ENCODE assay signal across 21 cellular contexts in the genomic region with DNA sequence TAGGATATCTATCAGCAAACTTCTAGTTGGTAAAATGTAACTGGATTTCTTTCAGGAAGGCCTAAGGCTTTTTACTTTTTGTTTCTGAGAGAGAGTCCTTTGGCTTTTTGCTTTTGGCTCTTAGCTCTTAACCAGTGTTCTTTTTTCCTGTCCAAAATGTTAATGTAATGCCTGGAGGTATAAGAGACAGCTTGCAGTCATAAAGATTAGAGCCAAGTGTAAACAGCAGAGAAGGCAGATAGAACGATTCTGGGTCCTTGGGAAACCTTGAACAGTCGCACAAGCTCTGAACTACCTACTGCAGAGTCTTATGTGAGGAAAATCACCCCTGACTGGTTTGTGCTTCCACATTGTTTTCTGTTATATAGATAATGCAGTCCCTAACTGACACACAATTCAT.
A peak's percentile ranks its signal among the peaks of the same experiment; 100 is the strongest.
DNase-seq lines count a peak whose midpoint lies in the region; ATAC-seq, FAIRE-seq and TF ChIP-seq lines count a peak whose summit lies in the region.
"Had no signal": no experiment of that assay in that cellular context is flagged by ENCODE, and none has a peak within 500 bp of the region (broad histone marks: within the 10 kb centered on the region; RNA-seq: fewer than 3 reads in every experiment).

No MANE protein-coding gene starts in this region.

- no peak for TF ChIP-seq EP300 in HepG2 (IDR thresholded peaks at IDR 0.05; ENCODE audit: low read depth in 2 of 2, low read length in 2 of 2)
- no peak for TF ChIP-seq EP300 in HepG2 (CRISPR knock-in tag; IDR thresholded peaks at IDR 0.05; ENCODE audit: borderline replicate concordance)

- intact Hi-C loops in HepG2 (cut with micrococcal nuclease; ENCODE audit: unreplicated experiment) (no loop called here), right lobe of liver (cut with DNase I) (no loop called here)

- 10% methylated on average over 2 of the region's 2 CpGs for WGBS in HepG2 (ENCODE audit: low lambda C conversion rate)
- 44% methylated on average over 2 of the region's 2 CpGs for WGBS in right lobe of liver (ENCODE audit: insufficient coverage, low coverage, low lambda C conversion rate, missing lambda C conversion rate)

- ATAC-seq in HepG2 (no peak), right lobe of liver (no peak)
- ATAC-seq: GM12878 had no signal

- H3K27me3 Mint-ChIP-seq in neural crest cell (ENCODE audit: low read depth) (no peaks in the 10 kb centered on the region), type B pancreatic cell (no peaks in the 10 kb centered on the region)
- H3K27me3 Mint-ChIP-seq: CD8-positive, alpha-beta memory T cell had no signal

- CTCF ChIA-PET in HepG2 (lab: Yijun Ruan, JAX; ENCODE audit: low intra/inter-chr PET ratio, low total read pairs) = no interaction called here

- H3K4me1 Mint-ChIP-seq in neural crest cell = no peaks in the 10 kb centered on the region
- no peaks in the 10 kb centered on the region for H3K4me1 Mint-ChIP-seq in type B pancreatic cell (ENCODE audit: unreplicated experiment)
- H3K4me1 Mint-ChIP-seq: CD8-positive, alpha-beta memory T cell had no signal

- H3K4me3 Mint-ChIP-seq in neural crest cell (no peak overlapping the region), type B pancreatic cell (no peak overlapping the region)
- H3K4me3 Mint-ChIP-seq: CD8-positive, alpha-beta memory T cell had no signal

- H3K27ac Mint-ChIP-seq in neural crest cell (ENCODE audit: unreplicated experiment) (peak overlapping the region; percentile 4), type B pancreatic cell (no peak overlapping the region)
- H3K27ac Mint-ChIP-seq: CD8-positive, alpha-beta memory T cell had no signal

- H3K79me2 ChIP-seq in HepG2 (ENCODE audit: insufficient read depth, low read length) = no peaks in the 10 kb centered on the region

- H3K4me2 ChIP-seq in HepG2 (ENCODE audit: low read depth, low read length) = no peak overlapping the region
- H3K4me2 ChIP-seq: SK-N-SH had no signal

- H3K9ac ChIP-seq in HepG2 (ENCODE audit: insufficient read depth, low read depth, low read length) = no peak overlapping the region
- H3K9ac ChIP-seq: SK-N-SH had no signal

- H3K27me3 ChIP-seq in HepG2 (ENCODE audit: control insufficient read depth in 1 of 2, insufficient read depth in 2 of 2, low read length in 2 of 2) (no peaks in the 10 kb centered on the region; a peak in 1 of 5 replicates), right lobe of liver (no peaks in the 10 kb centered on the region)

- POLR2A ChIA-PET in HepG2 (lab: Yijun Ruan, JAX) = no interaction called here

- in situ Hi-C loops in HepG2 (cut with HindIII; ENCODE audit: extremely low pct_ligation_motif_present, low pct_unique_long_range_greater_than_20kb) = no loop called here

- BruUV-seq in HepG2 (replicated peaks; lab: Mats Ljungman, UMichigan) = no TSS peak

- no peaks in the 10 kb centered on the region for H4K20me1 ChIP-seq in HepG2 (ENCODE audit: insufficient read depth, low read length)

- no peaks in the 10 kb centered on the region for H3K9me3 ChIP-seq in HepG2 (ENCODE audit: low read length)
- H3K9me3 ChIP-seq in right lobe of liver = no peaks in the 10 kb centered on the region
- H3K9me3 ChIP-seq: SK-N-SH had no signal

- TF ChIP-seq CTCF in HepG2 (CRISPR knock-in tag; IDR thresholded peaks at IDR 0.05) (no peak), right lobe of liver (IDR thresholded peaks at IDR 0.05) (no peak), neural crest cell (conservative IDR thresholded peaks at IDR 0.05) (no peak), type B pancreatic cell (conservative IDR thresholded peaks at IDR 0.05) (no peak)

- H3K27ac ChIP-seq in HepG2 (ENCODE audit: extremely low read length, insufficient read depth, low read length) (no peak overlapping the region), right lobe of liver (no peak overlapping the region)
- H3K27ac ChIP-seq: C4-2B, RWPE1 had no signal

- H3K9me3 Mint-ChIP-seq in neural crest cell (peaks cover 6% of the 10 kb centered on the region), type B pancreatic cell (peaks cover 5% of the 10 kb centered on the region)

- FAIRE-seq in HepG2 (lab: Jason Lieb, UNC) = no peak
- FAIRE-seq: GM12878 had no signal

- no peak for DNase-seq in HepG2 (ENCODE audit: low spot score)
- no peak for DNase-seq in right lobe of liver
- DNase-seq in cerebellar cortex (ENCODE audit: low spot score) = peak; percentile 1
- no peak for DNase-seq in neural crest cell (ENCODE audit: low read depth, low spot score)
- DNase-seq in activated gamma-delta T cell (lab: John Stamatoyannopoulos, UW) = no peak
- no peak for DNase-seq in type B pancreatic cell (ENCODE audit: extremely low spot score, unreplicated experiment)
- no peak for DNase-seq in DMS153 treated with DMSO at 0.1 percent for 48 hours (lab: John Stamatoyannopoulos, UW; ENCODE audit: unreplicated experiment)
- DNase-seq: 8988T; AML-193; CD8-positive, alpha-beta memory T cell; DMS79; H7; NCI-H1092; NCI-H1436; NCI-H187 treated with DMSO at 0.1 percent for 48 hours; NCI-H2107; SHP77 treated with DMSO at 0.1 percent for 48 hours; SK-N-SH had no signal

- H3K36me3 ChIP-seq in HepG2 (replicated peaks in 1 of 2; ENCODE audit: control insufficient read depth in 1 of 2, insufficient read depth in 2 of 2, low read length in 2 of 2) (no peaks in the 10 kb centered on the region), right lobe of liver (no peaks in the 10 kb centered on the region)

- H2AFZ ChIP-seq in HepG2 (ENCODE audit: low read length) = no peak overlapping the region

- TF ChIP-seq RAD21 in HepG2 (CRISPR knock-in tag; IDR thresholded peaks at IDR 0.05) = no peak

- TF ChIP-seq POLR2A in HepG2 (IDR thresholded peaks at IDR 0.05; ENCODE audit: insufficient read depth in 1 of 2, low read depth in 2 of 2, low read length in 2 of 2) (no peak), right lobe of liver (IDR thresholded peaks at IDR 0.05) (no peak)

- H3K4me1 ChIP-seq in HepG2 (ENCODE audit: insufficient read depth, low read length) (no peaks in the 10 kb centered on the region), right lobe of liver (no peaks in the 10 kb centered on the region)

- H3K36me3 Mint-ChIP-seq in neural crest cell (ENCODE audit: low read depth) (no peaks in the 10 kb centered on the region), type B pancreatic cell (no peaks in the 10 kb centered on the region)
- H3K36me3 Mint-ChIP-seq: CD8-positive, alpha-beta memory T cell had no signal

- H3K4me3 ChIP-seq in HepG2 (replicated peaks in 1 of 3; ENCODE audit: insufficient read depth in 1 of 3, low read depth in 2 of 3, low read length in 3 of 3) = no peak overlapping the region
- no peak overlapping the region for H3K4me3 ChIP-seq in right lobe of liver
- H3K4me3 ChIP-seq: GM12878 had no signal

TF ChIP-seq in HepG2, 621 proteins besides CTCF, POLR2A, EP300 and RAD21:
- no peak for TF ChIP-seq ZFP36 (IDR thresholded peaks at IDR 0.05; ENCODE audit: borderline replicate concordance, low read depth, low read length, partially characterized antibody)
- TF ChIP-seq ZNF12 (CRISPR knock-in tag; IDR thresholded peaks at IDR 0.05) = peak; percentile 58; the same call in 1 of the 2 replicates
TF ChIP-seq in HepG2: peak in this region for 1.
